Comparison of ENCODE assay signal across 15 cellular contexts in genomic region chr9:75993434-75993833, GRCh38.
A peak's percentile ranks its signal among the peaks of the same experiment; 100 is the strongest.
DNase-seq lines count a peak whose midpoint lies in the region; ATAC-seq and TF ChIP-seq lines count a peak whose summit lies in the region.
"Had no signal": no experiment of that assay in that cellular context is flagged by ENCODE, and none has a peak within 500 bp of the region (broad histone marks: within the 10 kb centered on the region; RNA-seq: fewer than 3 reads in every experiment).

No MANE protein-coding gene starts in this region.

- ATAC-seq in stimulated activated effector memory CD8-positive, alpha-beta T cell treated with anti-CD3 and anti-CD28 coated beads, Interleukin-12 subunit alpha, Interleukin-12 subunit beta, amount 100 ng/mL, for 72 hours: peak; percentile 52
- ATAC-seq in HG02571 (IDR thresholded peaks at IDR 0.05; ENCODE audit: unreplicated experiment): no peak
- ATAC-seq: CD8-positive, alpha-beta T cell; lower lobe of right lung; SK-N-SH treated with all-trans-retinoic acid at 6 μM for 48 hours had no signal

- peaks cover 2% of the 10 kb centered on the region for H3K9me3 Mint-ChIP-seq in activated T-cell treated with anti-CD3 and anti-CD28 coated beads, Interleukin-2, amount 50 U/mL, for 24 hours
- H3K9me3 Mint-ChIP-seq in stimulated activated effector memory CD8-positive, alpha-beta T cell treated with anti-CD3 and anti-CD28 coated beads, Interleukin-12 subunit alpha, Interleukin-12 subunit beta, amount 100 ng/mL, for 72 hours: peaks cover 7% of the 10 kb centered on the region
- H3K9me3 Mint-ChIP-seq: CD8-positive, alpha-beta T cell had no signal

- H3K4me3 Mint-ChIP-seq in activated T-cell treated with anti-CD3 and anti-CD28 coated beads, Interleukin-2, amount 50 U/mL, for 24 hours: no peak overlapping the region
- no peak overlapping the region for H3K4me3 Mint-ChIP-seq in stimulated activated effector memory CD8-positive, alpha-beta T cell treated with anti-CD3 and anti-CD28 coated beads, Interleukin-12 subunit alpha, Interleukin-12 subunit beta, amount 100 ng/mL, for 72 hours
- H3K4me3 Mint-ChIP-seq: activated T-cell treated with anti-CD3 and anti-CD28 coated beads, Interleukin-2, amount 50 U/mL, for 4 hours; CD8-positive, alpha-beta T cell had no signal

- H3K36me3 Mint-ChIP-seq in activated T-cell treated with anti-CD3 and anti-CD28 coated beads, Interleukin-2, amount 50 U/mL, for 24 hours (ENCODE audit: low read depth): peaks cover 16% of the 10 kb centered on the region
- H3K36me3 Mint-ChIP-seq in stimulated activated effector memory CD8-positive, alpha-beta T cell treated with anti-CD3 and anti-CD28 coated beads, Interleukin-12 subunit alpha, Interleukin-12 subunit beta, amount 100 ng/mL, for 72 hours: no peaks in the 10 kb centered on the region

- DNase-seq in activated T-cell treated with anti-CD3 and anti-CD28 coated beads, Interleukin-2, amount 50 U/mL, for 24 hours: no peak
- no peak for DNase-seq in activated T-cell treated with anti-CD3 and anti-CD28 coated beads for 4 hours
- peak; percentile 52 for DNase-seq in amniotic epithelial cell (ENCODE audit: low read depth)
- DNase-seq in fibroblast of villous mesenchyme (ENCODE audit: low read depth): peak; percentile 8
- DNase-seq in stimulated activated effector memory CD8-positive, alpha-beta T cell treated with anti-CD3 and anti-CD28 coated beads, Interleukin-12 subunit alpha, Interleukin-12 subunit beta, amount 100 ng/mL, for 72 hours (ENCODE audit: low spot score in 2 of 2): no peak
- DNase-seq in medulla oblongata (ENCODE audit: extremely low spot score): no peak
- no peak for DNase-seq in anterior cingulate cortex (lab: John Stamatoyannopoulos, UW)
- DNase-seq: activated T-cell treated with anti-CD3 and anti-CD28 coated beads, Interleukin-2, amount 50 U/mL, for 4 hours; aorta; CD8-positive, alpha-beta T cell; hypothalamus; lower lobe of right lung; NCI-H2171 had no signal

- H3K27ac Mint-ChIP-seq in activated T-cell treated with anti-CD3 and anti-CD28 coated beads, Interleukin-2, amount 50 U/mL, for 24 hours: peak overlapping the region; percentile 67
- no peak overlapping the region for H3K27ac Mint-ChIP-seq in stimulated activated effector memory CD8-positive, alpha-beta T cell treated with anti-CD3 and anti-CD28 coated beads, Interleukin-12 subunit alpha, Interleukin-12 subunit beta, amount 100 ng/mL, for 72 hours
- H3K27ac Mint-ChIP-seq: CD8-positive, alpha-beta T cell had no signal

- no peak overlapping the region for H3K4me3 ChIP-seq in fibroblast of villous mesenchyme (ENCODE audit: low read depth, low read length)
- H3K4me3 ChIP-seq: lower lobe of right lung had no signal

- TF ChIP-seq CTCF in fibroblast of villous mesenchyme (IDR thresholded peaks at IDR 0.05; ENCODE audit: insufficient read depth, low read depth, low read length): no peak

- no peaks in the 10 kb centered on the region for H3K27me3 Mint-ChIP-seq in activated T-cell treated with anti-CD3 and anti-CD28 coated beads, Interleukin-2, amount 50 U/mL, for 24 hours

- H3K4me1 Mint-ChIP-seq in activated T-cell treated with anti-CD3 and anti-CD28 coated beads, Interleukin-2, amount 50 U/mL, for 24 hours (ENCODE audit: low read depth): peaks cover 66% of the 10 kb centered on the region
- H3K4me1 Mint-ChIP-seq in stimulated activated effector memory CD8-positive, alpha-beta T cell treated with anti-CD3 and anti-CD28 coated beads, Interleukin-12 subunit alpha, Interleukin-12 subunit beta, amount 100 ng/mL, for 72 hours: no peaks in the 10 kb centered on the region

Comparison
In these comparisons a context has a peak if more than half of its experiments do, and no peak if none do; other contexts are left out.
1. DNase-seq: peak in amniotic epithelial cell (single experiment) and fibroblast of villous mesenchyme (single experiment); none in activated T-cell treated with anti-CD3 and anti-CD28 coated beads, Interleukin-2, amount 50 U/mL, for 24 hours (single experiment), activated T-cell treated with anti-CD3 and anti-CD28 coated beads for 4 hours (single experiment), stimulated activated effector memory CD8-positive, alpha-beta T cell treated with anti-CD3 and anti-CD28 coated beads, Interleukin-12 subunit alpha, Interleukin-12 subunit beta, amount 100 ng/mL, for 72 hours (0 of 2), medulla oblongata (single experiment) and anterior cingulate cortex (0 of 58).